1 cellular context compared by ENCODE assay signal in genomic region chr17:45110676-45111611, GRCh38.
TF ChIP-seq lines count a peak whose summit lies in the region.

No MANE protein-coding gene starts in this region.

TF ChIP-seq in K562, 482 proteins besides CTCF, POLR2A, EP300 and RAD21:
- peak; percentile 30 for TF ChIP-seq POLR2G (IDR thresholded peaks at IDR 0.05; ENCODE audit: low read depth, low read length)
- TF ChIP-seq, protein P1, sequence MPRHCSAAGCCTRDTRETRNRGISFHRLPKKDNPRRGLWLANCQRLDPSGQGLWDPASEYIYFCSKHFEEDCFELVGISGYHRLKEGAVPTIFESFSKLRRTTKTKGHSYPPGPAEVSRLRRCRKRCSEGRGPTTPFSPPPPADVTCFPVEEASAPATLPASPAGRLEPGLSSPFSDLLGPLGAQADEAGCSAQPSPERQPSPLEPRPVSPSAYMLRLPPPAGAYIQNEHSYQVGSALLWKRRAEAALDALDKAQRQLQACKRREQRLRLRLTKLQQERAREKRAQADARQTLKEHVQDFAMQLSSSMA (CRISPR knock-in tag; IDR thresholded peaks at IDR 0.05): no peak
- no peak for TF ChIP-seq NR2F6 (CRISPR knock-in tag; IDR thresholded peaks at IDR 0.05)
